In the genomic region with DNA sequence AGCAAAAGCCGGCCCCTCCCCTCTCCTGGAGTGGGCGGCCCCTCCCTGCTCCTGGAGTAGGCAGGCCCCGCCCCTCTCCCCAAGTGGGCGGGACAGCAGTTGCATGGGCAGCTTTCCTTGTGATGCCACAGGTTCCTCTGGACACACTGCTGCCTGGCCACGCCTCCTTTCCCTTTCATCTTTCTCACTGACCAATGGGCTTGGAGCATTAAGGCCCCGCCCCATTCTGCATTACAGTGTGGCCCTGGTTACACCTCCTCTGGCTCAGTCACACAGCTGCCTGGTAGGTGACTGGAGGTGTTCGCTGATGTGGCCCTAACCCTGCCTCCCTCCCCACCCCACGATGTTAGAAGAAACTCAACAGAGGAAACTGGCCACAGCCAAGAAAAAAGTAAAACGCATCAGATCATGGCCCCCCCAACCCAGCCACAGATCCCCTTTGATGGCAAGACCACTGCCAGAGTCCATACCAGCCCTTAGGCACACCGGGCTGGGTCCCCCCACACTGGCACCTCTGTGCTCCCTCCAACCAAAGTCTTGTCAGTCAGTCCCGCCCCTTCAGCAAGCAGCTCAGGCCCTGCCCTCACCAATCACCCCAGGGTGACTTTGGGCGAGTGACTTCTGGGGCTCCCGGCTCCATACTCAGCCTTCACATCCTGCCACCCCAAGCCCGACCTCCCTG, we compare ENCODE assay signal across 1 cellular context.
TF ChIP-seq lines count a peak whose summit lies in the region.

No MANE protein-coding gene starts in this region.

TF ChIP-seq in K562, 482 proteins besides CTCF, POLR2A, EP300 and RAD21 (continued from another document):
- TF ChIP-seq, protein P1, sequence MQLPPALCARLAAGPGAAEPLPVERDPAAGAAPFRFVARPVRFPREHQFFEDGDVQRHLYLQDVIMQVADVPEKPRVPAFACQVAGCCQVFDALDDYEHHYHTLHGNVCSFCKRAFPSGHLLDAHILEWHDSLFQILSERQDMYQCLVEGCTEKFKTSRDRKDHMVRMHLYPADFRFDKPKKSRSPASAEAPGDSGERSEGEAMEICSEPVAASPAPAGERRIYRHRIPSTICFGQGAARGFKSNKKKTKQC (CRISPR knock-in tag; IDR thresholded peaks at IDR 0.05), result no peak
- TF ChIP-seq ELF4 (CRISPR knock-in tag; IDR thresholded peaks at IDR 0.05), result no peak
- no peak for TF ChIP-seq TAF9B (IDR thresholded peaks at IDR 0.05; ENCODE audit: partially characterized antibody)
- TF ChIP-seq HDAC6 (IDR thresholded peaks at IDR 0.05; ENCODE audit: low read depth, low read length), result no peak
- no peak for TF ChIP-seq OTX1 (CRISPR knock-in tag; IDR thresholded peaks at IDR 0.05)
- TF ChIP-seq, protein P2, sequence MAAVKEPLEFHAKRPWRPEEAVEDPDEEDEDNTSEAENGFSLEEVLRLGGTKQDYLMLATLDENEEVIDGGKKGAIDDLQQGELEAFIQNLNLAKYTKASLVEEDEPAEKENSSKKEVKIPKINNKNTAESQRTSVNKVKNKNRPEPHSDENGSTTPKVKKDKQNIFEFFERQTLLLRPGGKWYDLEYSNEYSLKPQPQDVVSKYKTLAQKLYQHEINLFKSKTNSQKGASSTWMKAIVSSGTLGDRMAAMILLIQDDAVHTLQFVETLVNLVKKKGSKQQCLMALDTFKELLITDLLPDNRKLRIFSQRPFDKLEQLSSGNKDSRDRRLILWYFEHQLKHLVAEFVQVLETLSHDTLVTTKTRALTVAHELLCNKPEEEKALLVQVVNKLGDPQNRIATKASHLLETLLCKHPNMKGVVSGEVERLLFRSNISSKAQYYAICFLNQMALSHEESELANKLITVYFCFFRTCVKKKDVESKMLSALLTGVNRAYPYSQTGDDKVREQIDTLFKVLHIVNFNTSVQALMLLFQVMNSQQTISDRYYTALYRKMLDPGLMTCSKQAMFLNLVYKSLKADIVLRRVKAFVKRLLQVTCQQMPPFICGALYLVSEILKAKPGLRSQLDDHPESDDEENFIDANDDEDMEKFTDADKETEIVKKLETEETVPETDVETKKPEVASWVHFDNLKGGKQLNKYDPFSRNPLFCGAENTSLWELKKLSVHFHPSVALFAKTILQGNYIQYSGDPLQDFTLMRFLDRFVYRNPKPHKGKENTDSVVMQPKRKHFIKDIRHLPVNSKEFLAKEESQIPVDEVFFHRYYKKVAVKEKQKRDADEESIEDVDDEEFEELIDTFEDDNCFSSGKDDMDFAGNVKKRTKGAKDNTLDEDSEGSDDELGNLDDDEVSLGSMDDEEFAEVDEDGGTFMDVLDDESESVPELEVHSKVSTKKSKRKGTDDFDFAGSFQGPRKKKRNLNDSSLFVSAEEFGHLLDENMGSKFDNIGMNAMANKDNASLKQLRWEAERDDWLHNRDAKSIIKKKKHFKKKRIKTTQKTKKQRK (IDR thresholded peaks at IDR 0.05; ENCODE audit: borderline replicate concordance, low read depth, low read length), result no peak
- TF ChIP-seq, protein P3, sequence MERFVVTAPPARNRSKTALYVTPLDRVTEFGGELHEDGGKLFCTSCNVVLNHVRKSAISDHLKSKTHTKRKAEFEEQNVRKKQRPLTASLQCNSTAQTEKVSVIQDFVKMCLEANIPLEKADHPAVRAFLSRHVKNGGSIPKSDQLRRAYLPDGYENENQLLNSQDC (CRISPR knock-in tag; IDR thresholded peaks at IDR 0.05), result no peak
- TF ChIP-seq, protein P4, sequence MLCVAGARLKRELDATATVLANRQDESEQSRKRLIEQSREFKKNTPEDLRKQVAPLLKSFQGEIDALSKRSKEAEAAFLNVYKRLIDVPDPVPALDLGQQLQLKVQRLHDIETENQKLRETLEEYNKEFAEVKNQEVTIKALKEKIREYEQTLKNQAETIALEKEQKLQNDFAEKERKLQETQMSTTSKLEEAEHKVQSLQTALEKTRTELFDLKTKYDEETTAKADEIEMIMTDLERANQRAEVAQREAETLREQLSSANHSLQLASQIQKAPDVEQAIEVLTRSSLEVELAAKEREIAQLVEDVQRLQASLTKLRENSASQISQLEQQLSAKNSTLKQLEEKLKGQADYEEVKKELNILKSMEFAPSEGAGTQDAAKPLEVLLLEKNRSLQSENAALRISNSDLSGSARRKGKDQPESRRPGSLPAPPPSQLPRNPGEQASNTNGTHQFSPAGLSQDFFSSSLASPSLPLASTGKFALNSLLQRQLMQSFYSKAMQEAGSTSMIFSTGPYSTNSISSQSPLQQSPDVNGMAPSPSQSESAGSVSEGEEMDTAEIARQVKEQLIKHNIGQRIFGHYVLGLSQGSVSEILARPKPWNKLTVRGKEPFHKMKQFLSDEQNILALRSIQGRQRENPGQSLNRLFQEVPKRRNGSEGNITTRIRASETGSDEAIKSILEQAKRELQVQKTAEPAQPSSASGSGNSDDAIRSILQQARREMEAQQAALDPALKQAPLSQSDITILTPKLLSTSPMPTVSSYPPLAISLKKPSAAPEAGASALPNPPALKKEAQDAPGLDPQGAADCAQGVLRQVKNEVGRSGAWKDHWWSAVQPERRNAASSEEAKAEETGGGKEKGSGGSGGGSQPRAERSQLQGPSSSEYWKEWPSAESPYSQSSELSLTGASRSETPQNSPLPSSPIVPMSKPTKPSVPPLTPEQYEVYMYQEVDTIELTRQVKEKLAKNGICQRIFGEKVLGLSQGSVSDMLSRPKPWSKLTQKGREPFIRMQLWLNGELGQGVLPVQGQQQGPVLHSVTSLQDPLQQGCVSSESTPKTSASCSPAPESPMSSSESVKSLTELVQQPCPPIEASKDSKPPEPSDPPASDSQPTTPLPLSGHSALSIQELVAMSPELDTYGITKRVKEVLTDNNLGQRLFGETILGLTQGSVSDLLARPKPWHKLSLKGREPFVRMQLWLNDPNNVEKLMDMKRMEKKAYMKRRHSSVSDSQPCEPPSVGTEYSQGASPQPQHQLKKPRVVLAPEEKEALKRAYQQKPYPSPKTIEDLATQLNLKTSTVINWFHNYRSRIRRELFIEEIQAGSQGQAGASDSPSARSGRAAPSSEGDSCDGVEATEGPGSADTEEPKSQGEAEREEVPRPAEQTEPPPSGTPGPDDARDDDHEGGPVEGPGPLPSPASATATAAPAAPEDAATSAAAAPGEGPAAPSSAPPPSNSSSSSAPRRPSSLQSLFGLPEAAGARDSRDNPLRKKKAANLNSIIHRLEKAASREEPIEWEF (CRISPR knock-in tag; IDR thresholded peaks at IDR 0.05), result no peak
- no peak for TF ChIP-seq LARP7 (IDR thresholded peaks at IDR 0.05)
- TF ChIP-seq NFE2 (IDR thresholded peaks at IDR 0.05; ENCODE audit: low read depth), result no peak
- no peak for TF ChIP-seq NFRKB (IDR thresholded peaks at IDR 0.05; ENCODE audit: low read depth)
- no peak for TF ChIP-seq MCM5 (IDR thresholded peaks at IDR 0.05; ENCODE audit: low read depth)
- TF ChIP-seq, protein P5, sequence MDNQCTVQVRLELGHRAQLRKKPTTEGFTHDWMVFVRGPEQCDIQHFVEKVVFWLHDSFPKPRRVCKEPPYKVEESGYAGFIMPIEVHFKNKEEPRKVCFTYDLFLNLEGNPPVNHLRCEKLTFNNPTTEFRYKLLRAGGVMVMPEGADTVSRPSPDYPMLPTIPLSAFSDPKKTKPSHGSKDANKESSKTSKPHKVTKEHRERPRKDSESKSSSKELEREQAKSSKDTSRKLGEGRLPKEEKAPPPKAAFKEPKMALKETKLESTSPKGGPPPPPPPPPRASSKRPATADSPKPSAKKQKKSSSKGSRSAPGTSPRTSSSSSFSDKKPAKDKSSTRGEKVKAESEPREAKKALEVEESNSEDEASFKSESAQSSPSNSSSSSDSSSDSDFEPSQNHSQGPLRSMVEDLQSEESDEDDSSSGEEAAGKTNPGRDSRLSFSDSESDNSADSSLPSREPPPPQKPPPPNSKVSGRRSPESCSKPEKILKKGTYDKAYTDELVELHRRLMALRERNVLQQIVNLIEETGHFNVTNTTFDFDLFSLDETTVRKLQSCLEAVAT (IDR thresholded peaks at IDR 0.05), result no peak
- TF ChIP-seq CEBPG (CRISPR knock-in tag; IDR thresholded peaks at IDR 0.05), result no peak
- no peak for TF ChIP-seq CEBPG (tag; conservative IDR thresholded peaks at IDR 0.05 in 1 of 2, IDR thresholded peaks at IDR 0.05 in 1 of 2)
- no peak for TF ChIP-seq FOS (IDR thresholded peaks at IDR 0.05; ENCODE audit: extremely low read depth, insufficient read length)
- TF ChIP-seq ZNF239 (CRISPR knock-in tag; IDR thresholded peaks at IDR 0.05), result no peak
- TF ChIP-seq, protein P6, sequence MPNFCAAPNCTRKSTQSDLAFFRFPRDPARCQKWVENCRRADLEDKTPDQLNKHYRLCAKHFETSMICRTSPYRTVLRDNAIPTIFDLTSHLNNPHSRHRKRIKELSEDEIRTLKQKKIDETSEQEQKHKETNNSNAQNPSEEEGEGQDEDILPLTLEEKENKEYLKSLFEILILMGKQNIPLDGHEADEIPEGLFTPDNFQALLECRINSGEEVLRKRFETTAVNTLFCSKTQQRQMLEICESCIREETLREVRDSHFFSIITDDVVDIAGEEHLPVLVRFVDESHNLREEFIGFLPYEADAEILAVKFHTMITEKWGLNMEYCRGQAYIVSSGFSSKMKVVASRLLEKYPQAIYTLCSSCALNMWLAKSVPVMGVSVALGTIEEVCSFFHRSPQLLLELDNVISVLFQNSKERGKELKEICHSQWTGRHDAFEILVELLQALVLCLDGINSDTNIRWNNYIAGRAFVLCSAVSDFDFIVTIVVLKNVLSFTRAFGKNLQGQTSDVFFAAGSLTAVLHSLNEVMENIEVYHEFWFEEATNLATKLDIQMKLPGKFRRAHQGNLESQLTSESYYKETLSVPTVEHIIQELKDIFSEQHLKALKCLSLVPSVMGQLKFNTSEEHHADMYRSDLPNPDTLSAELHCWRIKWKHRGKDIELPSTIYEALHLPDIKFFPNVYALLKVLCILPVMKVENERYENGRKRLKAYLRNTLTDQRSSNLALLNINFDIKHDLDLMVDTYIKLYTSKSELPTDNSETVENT (CRISPR knock-in tag; IDR thresholded peaks at IDR 0.05), result no peak
- TF ChIP-seq LEF1 (IDR thresholded peaks at IDR 0.05), result 0 out of 2 replicates have a peak, but pooled peaks have one; percentile 32
- TF ChIP-seq U2AF1 (optimal IDR thresholded peaks at IDR 0.05; ENCODE audit: low read depth, low read length), result no peak
- TF ChIP-seq TCF7L2 (IDR thresholded peaks at IDR 0.05; ENCODE audit: low read depth, low read length), result peak; percentile 60; the same call in 1 of the 2 replicates
- TF ChIP-seq, protein P7, sequence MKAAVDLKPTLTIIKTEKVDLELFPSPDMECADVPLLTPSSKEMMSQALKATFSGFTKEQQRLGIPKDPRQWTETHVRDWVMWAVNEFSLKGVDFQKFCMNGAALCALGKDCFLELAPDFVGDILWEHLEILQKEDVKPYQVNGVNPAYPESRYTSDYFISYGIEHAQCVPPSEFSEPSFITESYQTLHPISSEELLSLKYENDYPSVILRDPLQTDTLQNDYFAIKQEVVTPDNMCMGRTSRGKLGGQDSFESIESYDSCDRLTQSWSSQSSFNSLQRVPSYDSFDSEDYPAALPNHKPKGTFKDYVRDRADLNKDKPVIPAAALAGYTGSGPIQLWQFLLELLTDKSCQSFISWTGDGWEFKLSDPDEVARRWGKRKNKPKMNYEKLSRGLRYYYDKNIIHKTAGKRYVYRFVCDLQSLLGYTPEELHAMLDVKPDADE (conservative IDR thresholded peaks at IDR 0.05; ENCODE audit: control insufficient read depth, low read depth, low read length), result no peak
- TF ChIP-seq, protein P8, sequence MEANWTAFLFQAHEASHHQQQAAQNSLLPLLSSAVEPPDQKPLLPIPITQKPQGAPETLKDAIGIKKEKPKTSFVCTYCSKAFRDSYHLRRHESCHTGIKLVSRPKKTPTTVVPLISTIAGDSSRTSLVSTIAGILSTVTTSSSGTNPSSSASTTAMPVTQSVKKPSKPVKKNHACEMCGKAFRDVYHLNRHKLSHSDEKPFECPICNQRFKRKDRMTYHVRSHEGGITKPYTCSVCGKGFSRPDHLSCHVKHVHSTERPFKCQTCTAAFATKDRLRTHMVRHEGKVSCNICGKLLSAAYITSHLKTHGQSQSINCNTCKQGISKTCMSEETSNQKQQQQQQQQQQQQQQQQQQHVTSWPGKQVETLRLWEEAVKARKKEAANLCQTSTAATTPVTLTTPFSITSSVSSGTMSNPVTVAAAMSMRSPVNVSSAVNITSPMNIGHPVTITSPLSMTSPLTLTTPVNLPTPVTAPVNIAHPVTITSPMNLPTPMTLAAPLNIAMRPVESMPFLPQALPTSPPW (CRISPR knock-in tag; IDR thresholded peaks at IDR 0.05), result peak; percentile 73
- TF ChIP-seq, protein P9, sequence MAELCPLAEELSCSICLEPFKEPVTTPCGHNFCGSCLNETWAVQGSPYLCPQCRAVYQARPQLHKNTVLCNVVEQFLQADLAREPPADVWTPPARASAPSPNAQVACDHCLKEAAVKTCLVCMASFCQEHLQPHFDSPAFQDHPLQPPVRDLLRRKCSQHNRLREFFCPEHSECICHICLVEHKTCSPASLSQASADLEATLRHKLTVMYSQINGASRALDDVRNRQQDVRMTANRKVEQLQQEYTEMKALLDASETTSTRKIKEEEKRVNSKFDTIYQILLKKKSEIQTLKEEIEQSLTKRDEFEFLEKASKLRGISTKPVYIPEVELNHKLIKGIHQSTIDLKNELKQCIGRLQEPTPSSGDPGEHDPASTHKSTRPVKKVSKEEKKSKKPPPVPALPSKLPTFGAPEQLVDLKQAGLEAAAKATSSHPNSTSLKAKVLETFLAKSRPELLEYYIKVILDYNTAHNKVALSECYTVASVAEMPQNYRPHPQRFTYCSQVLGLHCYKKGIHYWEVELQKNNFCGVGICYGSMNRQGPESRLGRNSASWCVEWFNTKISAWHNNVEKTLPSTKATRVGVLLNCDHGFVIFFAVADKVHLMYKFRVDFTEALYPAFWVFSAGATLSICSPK (IDR thresholded peaks at IDR 0.05; ENCODE audit: borderline replicate concordance), result no peak
- no peak for TF ChIP-seq ZFP30 (CRISPR knock-in tag; IDR thresholded peaks at IDR 0.05; ENCODE audit: borderline replicate concordance)
- TF ChIP-seq, protein P10, sequence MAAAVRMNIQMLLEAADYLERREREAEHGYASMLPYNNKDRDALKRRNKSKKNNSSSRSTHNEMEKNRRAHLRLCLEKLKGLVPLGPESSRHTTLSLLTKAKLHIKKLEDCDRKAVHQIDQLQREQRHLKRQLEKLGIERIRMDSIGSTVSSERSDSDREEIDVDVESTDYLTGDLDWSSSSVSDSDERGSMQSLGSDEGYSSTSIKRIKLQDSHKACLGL (CRISPR knock-in tag; IDR thresholded peaks at IDR 0.05; ENCODE audit: borderline replicate concordance, poor library complexity, severe bottlenecking), result no peak
- no peak for TF ChIP-seq TBP (optimal IDR thresholded peaks at IDR 0.05; ENCODE audit: low read depth, low read length)
- no peak for TF ChIP-seq ZNF224 (CRISPR knock-in tag; IDR thresholded peaks at IDR 0.05)
- no peak for TF ChIP-seq ZNF785 (CRISPR knock-in tag; IDR thresholded peaks at IDR 0.05)
- TF ChIP-seq CBX3 (IDR thresholded peaks at IDR 0.05; ENCODE audit: borderline replicate concordance in 1 of 2, low read length in 2 of 2), result no peak
- TF ChIP-seq NCOA2 (IDR thresholded peaks at IDR 0.05; ENCODE audit: partially characterized antibody in 2 of 2), result no peak
- TF ChIP-seq MTA3 (IDR thresholded peaks at IDR 0.05; ENCODE audit: borderline replicate concordance), result no peak
- peak in 1 of 2 experiments; percentile 55; a peak in 1 of 4 replicates for TF ChIP-seq MAZ (CRISPR knock-in tag; conservative IDR thresholded peaks at IDR 0.05 in 1 of 2, IDR thresholded peaks at IDR 0.05 in 1 of 2)
- TF ChIP-seq ETV6 (IDR thresholded peaks at IDR 0.05; ENCODE audit: borderline replicate concordance in 1 of 2, low read depth in 2 of 2, low read length in 1 of 2), result no peak
- TF ChIP-seq ETV6 (CRISPR knock-in tag; IDR thresholded peaks at IDR 0.05; ENCODE audit: borderline replicate concordance), result no peak
- peak; percentile 42 to 63 for TF ChIP-seq NRF1 (conservative IDR thresholded peaks at IDR 0.05 in 1 of 2, IDR thresholded peaks at IDR 0.05 in 1 of 2)
- TF ChIP-seq RFX1 (IDR thresholded peaks at IDR 0.05), result peak; percentile 19; the same call in 1 of the 2 replicates
